ENCODE assay signal across 26 cellular contexts in the genomic region with DNA sequence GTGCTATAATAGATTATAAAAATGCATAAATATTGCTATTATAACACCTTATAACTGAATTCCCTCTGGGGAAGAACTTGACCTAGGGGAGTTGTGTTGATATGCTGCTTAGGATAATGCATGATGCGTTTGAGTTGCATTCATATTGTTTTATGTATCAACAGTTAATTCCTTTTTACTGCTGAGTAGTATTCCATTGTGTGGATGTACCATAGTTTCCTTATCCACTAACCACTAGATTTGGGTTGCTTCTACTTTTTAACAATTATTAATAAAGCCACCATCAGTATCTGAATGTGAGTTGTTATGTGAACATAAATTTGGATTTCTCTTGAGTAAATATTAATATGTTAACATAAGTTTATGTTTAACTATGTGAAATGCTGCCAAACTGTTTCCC.
"Had no signal": no experiment of that assay in that cellular context is flagged by ENCODE, and none has a peak within 500 bp of the region (broad histone marks: within the 10 kb centered on the region; RNA-seq: fewer than 3 reads in every experiment).

No MANE protein-coding gene starts in this region.

- H3K36me3 ChIP-seq: stomach, suprapubic skin, thoracic aorta, thyroid gland, tibial artery, tibial nerve, transverse colon, upper lobe of left lung, upper lobe of right lung, uterus, vagina had no signal

- H3K27me3 ChIP-seq: stomach, suprapubic skin, testis, thyroid gland, tibial artery, tibial nerve, transverse colon, upper lobe of left lung, upper lobe of right lung, uterus, vagina had no signal

- H3K4me3 ChIP-seq: stomach, suprapubic skin, testis, thoracic aorta, thyroid gland, tibial artery, tibial nerve, transverse colon, upper lobe of left lung, upper lobe of right lung, uterus, vagina had no signal

- DNase-seq: stimulated activated CD4-positive, alpha-beta T cell treated with anti-CD3 and anti-CD28 coated beads, Interleukin-2, amount 100 ng/mL, for 48 hours; stimulated activated CD4-positive, alpha-beta T cell treated with anti-CD3 and anti-CD28 coated beads, Interleukin-4, amount 100 ng/mL, for 1 hour; stimulated activated CD4-positive, alpha-beta T cell treated with anti-CD3 and anti-CD28 coated beads, Interleukin-4, amount 100 ng/mL, for 24 hours; stimulated activated CD4-positive, alpha-beta T cell treated with anti-CD3 and anti-CD28 coated beads, Interleukin-4, amount 100 ng/mL, for 4 hours; stimulated activated CD8-positive, alpha-beta memory T cell treated with anti-CD3 and anti-CD28 coated beads, Interleukin-4, amount 100 ng/mL, for 48 hours; stimulated activated naive B cell treated with anti-CD40 and anti-IgM and Interleukin-4, amounts not matched to agents 10 μg/mL and 1 μg/mL and 100 μg/mL, for 72 hours; stimulated activated naive CD4-positive, alpha-beta T cell; stimulated activated naive CD4-positive, alpha-beta T cell treated with Interleukin-2 at 50 U/mL for 16 hours; stimulated activated naive CD8-positive, alpha-beta T cell treated with anti-CD3 and anti-CD28 coated beads, Interleukin-15, amount 100 ng/mL, for 72 hours; stimulated activated naive CD8-positive, alpha-beta T cell treated with anti-CD3 and anti-CD28 coated beads, Interleukin-15, Interleukin-2, amounts not matched to agents 100 U/mL and 50 U/mL, for 24 hours; stomach; substantia nigra; testis; thyroid gland; tibial artery; transverse colon; trophoblast cell; upper lobe of left lung; upper lobe of right lung; uterus had no signal

- H3K4me1 ChIP-seq: stomach, suprapubic skin, testis, thyroid gland, tibial artery, tibial nerve, transverse colon, upper lobe of left lung, upper lobe of right lung, uterus, vagina had no signal

- H3K9me3 ChIP-seq: suprapubic skin, testis, thoracic aorta, thyroid gland, tibial artery, transverse colon, upper lobe of right lung, uterus, vagina had no signal

- ATAC-seq: stimulated activated effector memory CD8-positive, alpha-beta T cell treated with anti-CD3 and anti-CD28 coated beads, Interleukin-12 subunit alpha, Interleukin-12 subunit beta, amount 100 ng/mL, for 72 hours; stimulated activated memory B cell treated with anti-CD40 and anti-IgM and Interleukin-4, amounts not matched to agents 10 μg/mL and 1 μg/mL and 100 μg/mL, for 72 hours; stimulated activated naive B cell treated with anti-CD40 and anti-IgM and Interleukin-4, amounts not matched to agents 10 μg/mL and 1 μg/mL and 100 μg/mL, for 72 hours; stimulated activated naive CD8-positive, alpha-beta T cell treated with anti-CD3 and anti-CD28 coated beads, Interleukin-15, amount 100 ng/mL, for 72 hours; stimulated activated naive CD8-positive, alpha-beta T cell treated with anti-CD3 and anti-CD28 coated beads, Interleukin-15, Interleukin-2, amounts not matched to agents 100 U/mL and 50 U/mL, for 24 hours; upper lobe of right lung had no signal

- H3K27ac ChIP-seq: stomach, suprapubic skin, testis, thoracic aorta, thyroid gland, tibial artery, tibial nerve, transverse colon, upper lobe of left lung, upper lobe of right lung, uterus, vagina had no signal
